ENCODE assay signal across 8 cellular contexts in the genomic region with DNA sequence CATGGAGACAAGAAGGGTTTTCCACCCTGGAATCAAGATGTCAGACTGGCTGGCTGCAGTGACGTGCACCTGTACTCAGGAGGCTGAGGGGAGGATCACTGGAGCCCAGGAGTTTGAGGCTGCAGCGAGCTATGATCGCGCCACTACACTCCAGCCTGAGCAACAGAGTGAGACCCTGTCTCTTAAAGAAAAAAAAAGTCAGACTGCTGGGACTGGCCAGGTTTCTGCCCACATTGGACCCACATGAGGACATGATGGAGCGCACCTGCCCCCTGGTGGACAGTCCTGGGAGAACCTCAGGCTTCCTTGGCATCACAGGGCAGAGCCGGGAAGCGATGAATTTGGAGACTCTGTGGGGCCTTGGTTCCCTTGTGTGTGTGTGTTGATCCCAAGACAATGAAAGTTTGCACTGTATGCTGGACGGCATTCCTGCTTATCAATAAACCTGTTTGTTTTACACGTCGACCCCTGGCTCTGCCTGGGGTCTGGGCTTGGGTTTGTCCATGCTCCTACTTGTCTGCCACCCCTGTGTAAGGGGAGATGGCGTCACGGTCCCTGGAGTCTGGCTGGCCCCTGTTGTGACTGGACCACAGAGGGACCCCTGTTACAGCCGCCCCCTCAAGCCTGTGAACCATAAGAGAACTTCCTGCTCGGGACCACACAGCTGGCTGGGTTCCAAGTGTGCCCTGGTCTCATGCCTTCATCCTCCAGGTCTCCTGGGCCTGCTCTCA. TPM values are rescaled to one million over a fixed set of nuclear protein-coding genes. Genes with fewer than 3 reads are reported as not detected.
DNase-seq lines count a peak whose midpoint lies in the region; ATAC-seq and TF ChIP-seq lines count a peak whose summit lies in the region.

No MANE protein-coding gene starts in this region.

- no peaks in the 10 kb centered on the region for H4K20me1 ChIP-seq in neural progenitor cell (ENCODE audit: low read depth)

- no peak overlapping the region for H3K27ac ChIP-seq in neural progenitor cell

- H3K9me3 Mint-ChIP-seq in activated T-helper 1 cell treated with anti-CD3 and anti-CD28 coated beads, Interleukin-12 subunit alpha, Interleukin-12 subunit beta, Interleukin-2, Interleukin-4 antibody, amounts not matched to agents 30 ng/mL and 10 ng/mL and 1 ng/mL, durations not matched to agents 14 hours and 24 hours and 36 hours: no peaks in the 10 kb centered on the region
- no peaks in the 10 kb centered on the region for H3K9me3 Mint-ChIP-seq in neural progenitor cell
- no peaks in the 10 kb centered on the region for H3K9me3 Mint-ChIP-seq in stimulated activated naive CD8-positive, alpha-beta T cell treated with anti-CD3 and anti-CD28 coated beads, Interleukin-15, amount 100 ng/mL, for 72 hours

- peaks cover 3% of the 10 kb centered on the region for H3K27me3 Mint-ChIP-seq in activated T-helper 1 cell treated with anti-CD3 and anti-CD28 coated beads, Interleukin-12 subunit alpha, Interleukin-12 subunit beta, Interleukin-2, Interleukin-4 antibody, amounts not matched to agents 30 ng/mL and 10 ng/mL and 1 ng/mL, durations not matched to agents 14 hours and 24 hours and 36 hours (ENCODE audit: insufficient read depth)
- H3K27me3 Mint-ChIP-seq in neural progenitor cell (ENCODE audit: insufficient read depth, low read depth): peaks cover 7% of the 10 kb centered on the region
- no peaks in the 10 kb centered on the region for H3K27me3 Mint-ChIP-seq in stimulated activated naive CD8-positive, alpha-beta T cell treated with anti-CD3 and anti-CD28 coated beads, Interleukin-15, amount 100 ng/mL, for 72 hours

- H3K27me3 ChIP-seq in neural progenitor cell: no peaks in the 10 kb centered on the region

- no peak overlapping the region for H3K4me3 ChIP-seq in Jurkat, Clone E6-1 (ENCODE audit: low read length)
- H3K4me3 ChIP-seq in fibroblast of mammary gland (ENCODE audit: control insufficient read depth, low read depth, low read length) (no peak overlapping the region), neural progenitor cell (no peak overlapping the region)

- ATAC-seq in stimulated activated naive CD8-positive, alpha-beta T cell treated with anti-CD3 and anti-CD28 coated beads, Interleukin-15, amount 100 ng/mL, for 72 hours: peak; percentile 72
- ATAC-seq in GM18520 (IDR thresholded peaks at IDR 0.05; ENCODE audit: unreplicated experiment): no peak

- no peak overlapping the region for H3K9ac ChIP-seq in neural progenitor cell

- peak overlapping the region; percentile 32 for H2AFZ ChIP-seq in neural progenitor cell (replicated peaks)

- H3K4me3 Mint-ChIP-seq in activated T-helper 1 cell treated with anti-CD3 and anti-CD28 coated beads, Interleukin-12 subunit alpha, Interleukin-12 subunit beta, Interleukin-2, Interleukin-4 antibody, amounts not matched to agents 30 ng/mL and 10 ng/mL and 1 ng/mL, durations not matched to agents 14 hours and 24 hours and 36 hours: no peak overlapping the region
- no peak overlapping the region for H3K4me3 Mint-ChIP-seq in neural progenitor cell
- H3K4me3 Mint-ChIP-seq in stimulated activated naive CD8-positive, alpha-beta T cell treated with anti-CD3 and anti-CD28 coated beads, Interleukin-15, amount 100 ng/mL, for 72 hours: peak overlapping the region; percentile 33 to 55

- no peaks in the 10 kb centered on the region for H3K4me1 ChIP-seq in neural progenitor cell

- intact Hi-C loops in activated T-helper 1 cell treated with anti-CD3 and anti-CD28 coated beads, Interleukin-12 subunit alpha, Interleukin-12 subunit beta, Interleukin-2, Interleukin-4 antibody, amounts not matched to agents 30 ng/mL and 10 ng/mL and 1 ng/mL, durations not matched to agents 14 hours and 24 hours and 36 hours (cut with micrococcal nuclease): loop anchor here (1.0 kb wide), 2 partner anchors 85 to 91 kb away; no protein-coding TSS in a partner anchor

- no peaks in the 10 kb centered on the region for H3F3A ChIP-seq in neural progenitor cell (ENCODE audit: low read depth)

- peaks cover 26% of the 10 kb centered on the region for H3K36me3 Mint-ChIP-seq in activated T-helper 1 cell treated with anti-CD3 and anti-CD28 coated beads, Interleukin-12 subunit alpha, Interleukin-12 subunit beta, Interleukin-2, Interleukin-4 antibody, amounts not matched to agents 30 ng/mL and 10 ng/mL and 1 ng/mL, durations not matched to agents 14 hours and 24 hours and 36 hours (ENCODE audit: low read depth)
- H3K36me3 Mint-ChIP-seq in neural progenitor cell: no peaks in the 10 kb centered on the region

- no peaks in the 10 kb centered on the region for H3K36me3 ChIP-seq in neural progenitor cell

- H3K4me1 Mint-ChIP-seq in activated T-helper 1 cell treated with anti-CD3 and anti-CD28 coated beads, Interleukin-12 subunit alpha, Interleukin-12 subunit beta, Interleukin-2, Interleukin-4 antibody, amounts not matched to agents 30 ng/mL and 10 ng/mL and 1 ng/mL, durations not matched to agents 14 hours and 24 hours and 36 hours (ENCODE audit: low read depth): peaks cover 40% of the 10 kb centered on the region
- peaks cover 13% of the 10 kb centered on the region for H3K4me1 Mint-ChIP-seq in neural progenitor cell
- H3K4me1 Mint-ChIP-seq in stimulated activated naive CD8-positive, alpha-beta T cell treated with anti-CD3 and anti-CD28 coated beads, Interleukin-15, amount 100 ng/mL, for 72 hours: peaks cover 70% of the 10 kb centered on the region

- H3K79me2 ChIP-seq in neural progenitor cell (ENCODE audit: low read depth): no peaks in the 10 kb centered on the region

- H3K9me3 ChIP-seq in neural progenitor cell (ENCODE audit: low read depth): no peaks in the 10 kb centered on the region

- DNase-seq in Jurkat, Clone E6-1 (ENCODE audit: low read depth, low spot score): peak; percentile 45
- DNase-seq in RPMI8226: peak; percentile 83
- peak; percentile 65 for DNase-seq in activated T-helper 1 cell treated with anti-CD3 and anti-CD28 coated beads, Interleukin-12 subunit alpha, Interleukin-12 subunit beta, Interleukin-2, Interleukin-4 antibody, amounts not matched to agents 30 ng/mL and 10 ng/mL and 1 ng/mL, durations not matched to agents 14 hours and 24 hours and 36 hours (ENCODE audit: low spot score)
- DNase-seq in fibroblast of mammary gland (ENCODE audit: low read depth): peak; percentile 72
- peak; percentile 89 for DNase-seq in neural progenitor cell (ENCODE audit: low spot score)
- DNase-seq in stimulated activated naive CD8-positive, alpha-beta T cell treated with anti-CD3 and anti-CD28 coated beads, Interleukin-15, amount 100 ng/mL, for 72 hours: peak; percentile 84

- peak overlapping the region; percentile 79 for H3K27ac Mint-ChIP-seq in activated T-helper 1 cell treated with anti-CD3 and anti-CD28 coated beads, Interleukin-12 subunit alpha, Interleukin-12 subunit beta, Interleukin-2, Interleukin-4 antibody, amounts not matched to agents 30 ng/mL and 10 ng/mL and 1 ng/mL, durations not matched to agents 14 hours and 24 hours and 36 hours
- H3K27ac Mint-ChIP-seq in neural progenitor cell: peak overlapping the region; percentile 90
- peak overlapping the region in 1 of 2 donors; percentile 69 for H3K27ac Mint-ChIP-seq in stimulated activated naive CD8-positive, alpha-beta T cell treated with anti-CD3 and anti-CD28 coated beads, Interleukin-15, amount 100 ng/mL, for 72 hours

- no peak overlapping the region for H3K4me2 ChIP-seq in neural progenitor cell

- TF ChIP-seq CTCF in GM12872 (IDR thresholded peaks at IDR 0.05; ENCODE audit: insufficient read depth, low read depth, low read length) (peak; percentile 96), fibroblast of mammary gland (conservative IDR thresholded peaks at IDR 0.05; ENCODE audit: control insufficient read depth, insufficient read depth, low read depth, low read length) (peak; percentile 88), neural progenitor cell (IDR thresholded peaks at IDR 0.05) (peak; percentile 97)

RNA-seq across cellular contexts. Expression of a gene that starts 20.9 kb away (rescaled TPM):
- 13.3 TPM for polyA plus RNA-seq in Jurkat, Clone E6-1 (2012; ENCODE audit: insufficient read depth, insufficient read length)
- 33.6 and 35.7 TPM in 2 replicates for total RNA-seq in activated T-helper 1 cell treated with anti-CD3 and anti-CD28 coated beads, Interleukin-12 subunit alpha, Interleukin-12 subunit beta, Interleukin-2, Interleukin-4 antibody, amounts not matched to agents 30 ng/mL and 10 ng/mL and 1 ng/mL, durations not matched to agents 14 hours and 24 hours and 36 hours
- 15.1 and 16.4 TPM in 2 replicates for total RNA-seq in neural progenitor cell (ENCODE audit: low replicate concordance)

RNA-seq across cellular contexts. Expression of a gene that starts 42.1 kb away (rescaled TPM):
- not detected for polyA plus RNA-seq in Jurkat, Clone E6-1 (2012; ENCODE audit: insufficient read depth, insufficient read length)
- 211 and 213 TPM in 2 replicates for total RNA-seq in activated T-helper 1 cell treated with anti-CD3 and anti-CD28 coated beads, Interleukin-12 subunit alpha, Interleukin-12 subunit beta, Interleukin-2, Interleukin-4 antibody, amounts not matched to agents 30 ng/mL and 10 ng/mL and 1 ng/mL, durations not matched to agents 14 hours and 24 hours and 36 hours
- 0.04 and 0.22 TPM in 2 replicates for total RNA-seq in neural progenitor cell (ENCODE audit: low replicate concordance)

Comparison
In these comparisons a context has a peak if more than half of its experiments do, and no peak if none do; other contexts are left out.
1. H3K4me3 Mint-ChIP-seq: peak in stimulated activated naive CD8-positive, alpha-beta T cell treated with anti-CD3 and anti-CD28 coated beads, Interleukin-15, amount 100 ng/mL, for 72 hours (2 of 2); none in activated T-helper 1 cell treated with anti-CD3 and anti-CD28 coated beads, Interleukin-12 subunit alpha, Interleukin-12 subunit beta, Interleukin-2, Interleukin-4 antibody, amounts not matched to agents 30 ng/mL and 10 ng/mL and 1 ng/mL, durations not matched to agents 14 hours and 24 hours and 36 hours (single experiment) and neural progenitor cell (single experiment).
2. RNA of a gene that starts 42.1 kb away (total RNA-seq): 211 to 213 TPM in activated T-helper 1 cell treated with anti-CD3 and anti-CD28 coated beads, Interleukin-12 subunit alpha, Interleukin-12 subunit beta, Interleukin-2, Interleukin-4 antibody, amounts not matched to agents 30 ng/mL and 10 ng/mL and 1 ng/mL, durations not matched to agents 14 hours and 24 hours and 36 hours; 0.04 to 0.22 TPM in neural progenitor cell; every median in the first group is over 100 times any median in the second.
3. Peak in every context shown above with its lines, with median percentiles within 50 percentile points of each other: CTCF ChIP-seq and DNase-seq.